ENCODE assay signal across 1 cellular context in genomic region chr7:130346339-130346905, GRCh38.
TF ChIP-seq lines count a peak whose summit lies in the region.

No MANE protein-coding gene starts in this region.

TF ChIP-seq in GM12878, 131 proteins besides CTCF, POLR2A, EP300 and RAD21:
- TF ChIP-seq RAD51 (IDR thresholded peaks at IDR 0.05) (no peak), USF2 (IDR thresholded peaks at IDR 0.05; ENCODE audit: borderline replicate concordance, low read depth, low read length) (no peak), EZH2 (IDR thresholded peaks at IDR 0.05; ENCODE audit: borderline replicate concordance, control insufficient read depth, low read depth, low read length) (no peak), ZNF687 (IDR thresholded peaks at IDR 0.05) (no peak), MYB (IDR thresholded peaks at IDR 0.05; ENCODE audit: borderline replicate concordance, low read depth, low read length) (no peak), POLR2AphosphoS2 (IDR thresholded peaks at IDR 0.05; ENCODE audit: low read depth, low read length) (no peak)
